15 cellular contexts compared by ENCODE assay signal in genomic region chr2:10919776-10920606, GRCh38. TPM values are rescaled to one million over a fixed set of nuclear protein-coding genes. Genes with fewer than 3 reads are reported as not detected.
DNase-seq lines count a peak whose midpoint lies in the region; ATAC-seq and TF ChIP-seq lines count a peak whose summit lies in the region.
"Had no signal": no experiment of that assay in that cellular context is flagged by ENCODE, and none has a peak within 500 bp of the region (broad histone marks: within the 10 kb centered on the region; RNA-seq: fewer than 3 reads in every experiment).

No MANE protein-coding gene starts in this region.

- H3K9ac ChIP-seq in Karpas-422 (ENCODE audit: low read length): no peak overlapping the region

- no TSS peak for BruUV-seq in Panc1 (replicated peaks; lab: Mats Ljungman, UMichigan)

- in situ Hi-C loops in Panc1 (cut with HindIII; ENCODE audit: low pct_unique_long_range_greater_than_20kb, low sequenced_read_pairs): no loop called here

- H3K27ac ChIP-seq in Panc1 (ENCODE audit: low read length) (no peak overlapping the region), ascending aorta (no peak overlapping the region), Karpas-422 (ENCODE audit: low read length) (no peak overlapping the region)

- DNase-seq in NCI-H2171 treated with DMSO at 0.1 percent for 48 hours (lab: John Stamatoyannopoulos, UW) (peak; percentile 32), NCI-H2171 (lab: John Stamatoyannopoulos, UW) (no peak), NCI-H146 treated with DMSO at 0.1 percent for 48 hours (lab: John Stamatoyannopoulos, UW; ENCODE audit: unreplicated experiment) (peak; percentile 86), Panc1 (ENCODE audit: low read depth, low spot score) (no peak), posterior vena cava (ENCODE audit: low spot score) (peak; percentile 76), ascending aorta (ENCODE audit: low spot score in 2 of 2) (no peak), Karpas-422 (no peak), LoVo (ENCODE audit: low spot score) (no peak)
- DNase-seq: activated CD4-positive, CD25-positive, alpha-beta regulatory T cell; effector CD4-positive, alpha-beta T cell; naive thymus-derived CD8-positive, alpha-beta T cell; NCI-H524 treated with DMSO at 0.1 percent for 48 hours; SW 1271 had no signal

- H3K9me3 ChIP-seq in Panc1 (ENCODE audit: control insufficient read depth, insufficient read depth, low read depth, low read length) (no peaks in the 10 kb centered on the region), ascending aorta (no peaks in the 10 kb centered on the region), Karpas-422 (ENCODE audit: low read length) (no peaks in the 10 kb centered on the region)

- CTCF ChIA-PET in Panc1 (lab: Charles Lee): interaction anchor here (0.5 kb wide), 1 partner anchor 20 kb away, joined by 9 read pairs; no protein-coding TSS in a partner anchor

- H3K79me2 ChIP-seq in Karpas-422 (ENCODE audit: low read length): no peaks in the 10 kb centered on the region

- 0 out of 2 replicates have a peak, but pooled peaks have one; percentile 8 for ATAC-seq in Panc1
- ATAC-seq: naive thymus-derived CD8-positive, alpha-beta T cell had no signal

- no peaks in the 10 kb centered on the region for H3K4me1 ChIP-seq in Panc1 (ENCODE audit: control insufficient read depth, insufficient read depth, low read length)
- no peaks in the 10 kb centered on the region for H3K4me1 ChIP-seq in ascending aorta
- no peaks in the 10 kb centered on the region for H3K4me1 ChIP-seq in Karpas-422 (ENCODE audit: low read length)

- POLR2A ChIA-PET in Panc1 (lab: Charles Lee): interaction anchor here (0.6 kb wide), 1 partner anchor 44 kb away, joined by 8 read pairs; no protein-coding TSS in a partner anchor

- no peaks in the 10 kb centered on the region for H4K20me1 ChIP-seq in Karpas-422 (ENCODE audit: insufficient read depth, low read depth, low read length)

- H3K9me2 ChIP-seq in Karpas-422 (replicated peaks; ENCODE audit: insufficient read depth, low read length): no peaks in the 10 kb centered on the region

- H3K27me3 ChIP-seq in Panc1 (ENCODE audit: control insufficient read depth, insufficient read depth, low read length) (no peaks in the 10 kb centered on the region), ascending aorta (no peaks in the 10 kb centered on the region), Karpas-422 (ENCODE audit: low read length) (no peaks in the 10 kb centered on the region)

- intact Hi-C loops in Panc1 (cut with micrococcal nuclease; ENCODE audit: unreplicated experiment) (no loop called here), posterior vena cava (cut with DNase I) (no loop called here), ascending aorta (cut with DNase I) (no loop called here)

- no peaks in the 10 kb centered on the region for H3K36me3 ChIP-seq in Panc1 (ENCODE audit: control insufficient read depth, insufficient read depth, low read length)
- H3K36me3 ChIP-seq in ascending aorta: no peaks in the 10 kb centered on the region
- H3K36me3 ChIP-seq in Karpas-422 (ENCODE audit: insufficient read depth, low read length): no peaks in the 10 kb centered on the region

- no peak overlapping the region for H3K4me2 ChIP-seq in Karpas-422 (ENCODE audit: low read depth, low read length, poor library complexity, severe bottlenecking)

- no peak overlapping the region for H2AFZ ChIP-seq in Karpas-422 (ENCODE audit: low read length)

- TF ChIP-seq CTCF in Panc1 (IDR thresholded peaks at IDR 0.05) (no peak), ascending aorta (IDR thresholded peaks at IDR 0.05) (no peak)

- H3K4me3 ChIP-seq in Panc1 (ENCODE audit: low read depth in 2 of 2, low read length in 2 of 2) (no peak overlapping the region), ascending aorta (no peak overlapping the region), Karpas-422 (ENCODE audit: low read length) (no peak overlapping the region)

RNA-seq across cellular contexts. Expression of gene KCNF1, which starts 8.3 kb away (rescaled TPM):
- 0.39 TPM for total RNA-seq in Panc1 (2021; ENCODE audit: unreplicated experiment)
- 0.12 TPM for polyA plus RNA-seq in Panc1 (2012; ENCODE audit: insufficient read length)
- total RNA-seq in posterior vena cava: under 1 TPM; 0.19 to 0.29 TPM
- not detected for total RNA-seq in ascending aorta
- total RNA-seq in Karpas-422 (2014; rRNA removed; shearing (Covaris generic); ENCODE audit: low replicate concordance): not detected in 2 replicates
- total RNA-seq: naive thymus-derived CD8-positive, alpha-beta T cell; subcutaneous adipose tissue had no signal
- polyA plus RNA-seq: liver; naive thymus-derived CD8-positive, alpha-beta T cell had no signal

Comparison
In these comparisons a context has a peak if more than half of its experiments do, and no peak if none do; other contexts are left out.
1. DNase-seq: peak in NCI-H2171 treated with DMSO at 0.1 percent for 48 hours (single experiment), NCI-H146 treated with DMSO at 0.1 percent for 48 hours (single experiment) and posterior vena cava (single experiment); none in NCI-H2171 (single experiment), Panc1 (single experiment), ascending aorta (0 of 2), Karpas-422 (single experiment) and LoVo (single experiment).